Comparison of ENCODE assay signal across 8 cellular contexts in the genomic region with DNA sequence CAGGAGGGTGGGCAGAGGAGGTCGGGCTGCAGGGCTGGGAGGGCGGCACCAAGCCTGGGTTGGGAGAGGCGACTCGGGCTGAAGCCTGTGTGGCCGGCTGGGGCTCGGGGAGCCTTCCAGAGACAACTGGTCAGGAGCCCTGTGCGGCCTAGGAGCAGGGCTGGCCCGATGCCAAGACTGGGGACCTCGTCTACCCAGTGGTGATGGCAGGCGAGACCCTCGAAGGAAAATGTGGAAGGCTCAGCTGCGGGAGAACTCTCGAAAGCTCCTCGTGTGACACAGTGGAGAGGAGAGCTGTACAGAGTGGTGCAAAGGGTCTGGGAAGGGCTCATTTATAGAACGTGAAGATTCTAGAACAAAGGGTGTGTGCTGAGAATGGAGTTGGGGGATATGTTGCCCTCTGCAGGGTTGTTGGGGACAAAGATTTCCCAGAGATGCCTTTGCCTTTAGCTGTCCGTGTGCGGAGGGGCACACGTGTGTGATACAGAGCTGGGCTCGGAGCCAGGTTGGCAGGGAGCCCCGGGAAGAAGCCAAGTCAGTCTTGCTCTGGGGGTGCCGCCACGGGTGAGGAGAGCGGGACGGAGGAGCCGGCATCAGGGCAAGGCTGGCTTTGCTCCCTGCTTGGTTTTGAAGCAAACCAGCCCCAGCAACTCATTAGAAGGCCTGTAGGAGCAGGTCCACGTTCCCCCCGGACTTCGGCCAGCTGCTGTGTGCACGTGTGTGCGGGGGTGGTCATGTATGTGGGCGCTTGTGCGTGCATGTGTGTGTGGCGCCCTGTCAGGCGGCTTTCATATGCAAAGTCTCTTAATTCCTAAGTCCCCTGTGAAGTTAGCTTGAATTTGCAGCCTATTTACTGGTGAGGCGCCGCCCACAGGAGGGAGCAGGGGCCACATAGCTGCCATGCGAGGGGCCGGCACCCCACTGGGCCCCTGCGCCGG.
DNase-seq lines count a peak whose midpoint lies in the region; ATAC-seq, FAIRE-seq and TF ChIP-seq lines count a peak whose summit lies in the region.

No MANE protein-coding gene starts in this region.

- H3K9ac ChIP-seq in HUES64 (ENCODE audit: low read depth, low read length) (peak overlapping the region; percentile 38; the same call in 1 of the 2 replicates), iPS-20b (ENCODE audit: low read depth, low read length) (peak overlapping the region; percentile 47)

- no peak for TF ChIP-seq POLR2A in A549 (IDR thresholded peaks at IDR 0.05; ENCODE audit: low read length)

- POLR2A ChIA-PET in A549 (lab: Yijun Ruan, JAX): interaction anchor here (1.4 kb wide), 1 partner anchor 26 kb away, joined by 3 read pairs; no protein-coding TSS in a partner anchor

- H3K4me3 ChIP-seq in A549 (no peak overlapping the region), HUES64 (ENCODE audit: low read length) (no peak overlapping the region), ascending aorta (no peak overlapping the region), iPS-20b (ENCODE audit: low read length) (no peak overlapping the region)

- no peak for FAIRE-seq in A549 (lab: Jason Lieb, UNC)

- 80% methylated on average over 40 of the region's 40 CpGs for WGBS in A549 (ENCODE audit: missing lambda C conversion rate)
- 66% methylated on average over 40 of the region's 40 CpGs for WGBS in HUES64

- peak; percentile 11 to 20; a peak in 1 of 5 replicates for TF ChIP-seq RAD21 in A549 (conservative IDR thresholded peaks at IDR 0.05 in 1 of 2, IDR thresholded peaks at IDR 0.05 in 1 of 2)

- H3K36me3 ChIP-seq in HUES64 (ENCODE audit: insufficient read depth, low read length) (peaks cover 3% of the 10 kb centered on the region; the same call in 1 of the 2 replicates), ascending aorta (peaks cover 3 to 5% of the 10 kb centered on the region in 2 donors), iPS-20b (ENCODE audit: insufficient read depth, low read depth, low read length) (peaks cover 17% of the 10 kb centered on the region; the same call in 1 of the 2 replicates)

- no peak for TF ChIP-seq EP300 in A549 (IDR thresholded peaks at IDR 0.05)

- H3K4me1 ChIP-seq in A549 (peaks cover 38% of the 10 kb centered on the region), HUES64 (ENCODE audit: insufficient read depth, low read length) (peaks cover 16% of the 10 kb centered on the region), ascending aorta (peaks cover 6 to 17% of the 10 kb centered on the region in 2 donors), iPS-20b (ENCODE audit: insufficient read depth, low read length) (peaks cover 11% of the 10 kb centered on the region; the same call in 1 of the 2 replicates)

- CTCF ChIA-PET in A549 (lab: Yijun Ruan, JAX): interaction anchor here (0.5 to 4.1 kb wide), 17 partner anchors 8 to 432 kb away, joined by 3 to 23 read pairs (median 5); no protein-coding TSS in a partner anchor

- intact Hi-C loops in ascending aorta (cut with DNase I): no loop called here

- peak overlapping the region; percentile 36 for H3K4me2 ChIP-seq in A549

- TF ChIP-seq CTCF in A549 (IDR thresholded peaks at IDR 0.05) (0 out of 3 replicates have a peak, but pooled peaks have one; percentile 9), ascending aorta (IDR thresholded peaks at IDR 0.05) (no peak)

- no peaks in the 10 kb centered on the region for H3K9me3 ChIP-seq in A549
- no peaks in the 10 kb centered on the region for H3K9me3 ChIP-seq in HUES64 (ENCODE audit: insufficient read depth, low read depth, low read length)
- no peaks in the 10 kb centered on the region for H3K9me3 ChIP-seq in ascending aorta
- H3K9me3 ChIP-seq in iPS-20b (ENCODE audit: insufficient read depth, low read depth, low read length): no peaks in the 10 kb centered on the region

- H3K27ac ChIP-seq in A549 (peak overlapping the region; percentile 7 to 86; a peak in 4 of 6 replicates), HUES64 (ENCODE audit: low read depth, low read length) (peak overlapping the region; percentile 76), ascending aorta (peak overlapping the region in 1 of 2 donors; percentile 39), iPS-20b (ENCODE audit: low read length) (peak overlapping the region; percentile 62), substantia nigra (ENCODE audit: low read depth, low read length, poor library complexity, severe bottlenecking) (peak overlapping the region; percentile 75)

- ATAC-seq in A549 (peak; percentile 19 to 22; a peak in 3 of 6 replicates), HG03196 (IDR thresholded peaks at IDR 0.05; ENCODE audit: unreplicated experiment) (no peak)

- DNase-seq in A549 (ENCODE audit: low read depth in 1 of 2, low spot score in 1 of 2): peak in 1 of 2 experiments; percentile 37
- DNase-seq in ascending aorta (ENCODE audit: low spot score in 2 of 2): peak; percentile 23 to 77
- peak in 36 of 49 donors; percentile 19 to 95 (median 54) for DNase-seq in substantia nigra (lab: John Stamatoyannopoulos, UW)
- no peak for DNase-seq in NCI-H128 (lab: John Stamatoyannopoulos, UW; ENCODE audit: unreplicated experiment)
- no peak for DNase-seq in stimulated activated CD8-positive, alpha-beta memory T cell treated with anti-CD3 and anti-CD28 coated beads, Interleukin-4, amount 100 ng/mL, for 48 hours

- H3K27me3 ChIP-seq in HUES64 (ENCODE audit: insufficient read depth, low read length) (no peaks in the 10 kb centered on the region), ascending aorta (no peaks in the 10 kb centered on the region), iPS-20b (ENCODE audit: insufficient read depth, low read length) (no peaks in the 10 kb centered on the region)

TF ChIP-seq in A549, 52 proteins besides CTCF, POLR2A, EP300 and RAD21:
- TF ChIP-seq NFE2L2 (conservative IDR thresholded peaks at IDR 0.05; ENCODE audit: low read length): no peak
- TF ChIP-seq, protein P1, sequence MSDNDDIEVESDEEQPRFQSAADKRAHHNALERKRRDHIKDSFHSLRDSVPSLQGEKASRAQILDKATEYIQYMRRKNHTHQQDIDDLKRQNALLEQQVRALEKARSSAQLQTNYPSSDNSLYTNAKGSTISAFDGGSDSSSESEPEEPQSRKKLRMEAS (IDR thresholded peaks at IDR 0.05): peak; percentile 46; the same call in 1 of the 2 replicates
- TF ChIP-seq, protein P2, sequence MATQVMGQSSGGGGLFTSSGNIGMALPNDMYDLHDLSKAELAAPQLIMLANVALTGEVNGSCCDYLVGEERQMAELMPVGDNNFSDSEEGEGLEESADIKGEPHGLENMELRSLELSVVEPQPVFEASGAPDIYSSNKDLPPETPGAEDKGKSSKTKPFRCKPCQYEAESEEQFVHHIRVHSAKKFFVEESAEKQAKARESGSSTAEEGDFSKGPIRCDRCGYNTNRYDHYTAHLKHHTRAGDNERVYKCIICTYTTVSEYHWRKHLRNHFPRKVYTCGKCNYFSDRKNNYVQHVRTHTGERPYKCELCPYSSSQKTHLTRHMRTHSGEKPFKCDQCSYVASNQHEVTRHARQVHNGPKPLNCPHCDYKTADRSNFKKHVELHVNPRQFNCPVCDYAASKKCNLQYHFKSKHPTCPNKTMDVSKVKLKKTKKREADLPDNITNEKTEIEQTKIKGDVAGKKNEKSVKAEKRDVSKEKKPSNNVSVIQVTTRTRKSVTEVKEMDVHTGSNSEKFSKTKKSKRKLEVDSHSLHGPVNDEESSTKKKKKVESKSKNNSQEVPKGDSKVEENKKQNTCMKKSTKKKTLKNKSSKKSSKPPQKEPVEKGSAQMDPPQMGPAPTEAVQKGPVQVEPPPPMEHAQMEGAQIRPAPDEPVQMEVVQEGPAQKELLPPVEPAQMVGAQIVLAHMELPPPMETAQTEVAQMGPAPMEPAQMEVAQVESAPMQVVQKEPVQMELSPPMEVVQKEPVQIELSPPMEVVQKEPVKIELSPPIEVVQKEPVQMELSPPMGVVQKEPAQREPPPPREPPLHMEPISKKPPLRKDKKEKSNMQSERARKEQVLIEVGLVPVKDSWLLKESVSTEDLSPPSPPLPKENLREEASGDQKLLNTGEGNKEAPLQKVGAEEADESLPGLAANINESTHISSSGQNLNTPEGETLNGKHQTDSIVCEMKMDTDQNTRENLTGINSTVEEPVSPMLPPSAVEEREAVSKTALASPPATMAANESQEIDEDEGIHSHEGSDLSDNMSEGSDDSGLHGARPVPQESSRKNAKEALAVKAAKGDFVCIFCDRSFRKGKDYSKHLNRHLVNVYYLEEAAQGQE (IDR thresholded peaks at IDR 0.05): no peak

Comparison
In these comparisons a context has a peak if more than half of its experiments do, and no peak if none do; other contexts are left out.
1. DNase-seq: peak in ascending aorta (2 of 2) and substantia nigra (36 of 49); none in NCI-H128 (single experiment) and stimulated activated CD8-positive, alpha-beta memory T cell treated with anti-CD3 and anti-CD28 coated beads, Interleukin-4, amount 100 ng/mL, for 48 hours (single experiment).